ENCODE assay signal across 12 cellular contexts in the genomic region with DNA sequence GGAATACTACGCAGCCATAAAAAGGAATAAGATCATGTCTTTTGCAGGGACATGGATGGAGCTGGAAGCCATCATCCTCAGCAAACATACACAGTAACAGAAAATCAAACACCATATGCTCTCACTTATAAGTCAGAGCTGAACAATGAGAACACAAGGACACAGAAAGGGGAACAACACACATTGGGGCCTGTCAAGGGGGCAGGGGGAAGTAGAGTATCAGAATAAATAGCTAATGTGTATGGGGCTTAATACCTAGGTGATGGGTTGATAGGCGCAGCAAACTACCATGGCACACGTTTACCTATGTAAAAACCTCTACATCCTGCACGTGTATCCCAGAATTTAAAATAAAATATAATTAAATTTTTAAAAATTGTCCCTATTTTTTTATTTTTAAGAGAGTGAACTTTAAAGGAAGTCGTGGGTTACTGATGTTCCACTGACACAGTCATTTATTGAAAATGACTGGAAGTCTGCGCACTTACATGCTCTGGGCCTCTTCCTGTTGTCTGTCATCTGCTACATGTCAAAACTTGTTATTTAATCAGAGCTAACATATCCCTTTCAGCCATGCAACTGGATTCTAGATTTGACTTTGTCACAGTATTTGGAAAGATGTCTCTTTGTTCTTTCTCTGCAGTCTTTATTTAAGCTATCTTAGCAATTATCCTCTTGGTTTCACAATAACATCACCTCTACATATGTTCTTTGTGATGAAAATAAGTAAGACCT.
DNase-seq lines count a peak whose midpoint lies in the region; ATAC-seq and TF ChIP-seq lines count a peak whose summit lies in the region.
"Had no signal": no experiment of that assay in that cellular context is flagged by ENCODE, and none has a peak within 500 bp of the region (broad histone marks: within the 10 kb centered on the region; RNA-seq: fewer than 3 reads in every experiment).

No MANE protein-coding gene starts in this region.

- no peak for TF ChIP-seq CTCF in left lung (IDR thresholded peaks at IDR 0.05)

- H3K36me3 ChIP-seq in neuronal stem cell (replicated peaks in 1 of 2; ENCODE audit: control insufficient read depth in 2 of 2, insufficient read depth in 2 of 2, low read length in 2 of 2) (no peaks in the 10 kb centered on the region), left lung (no peaks in the 10 kb centered on the region)
- H3K36me3 ChIP-seq: thyroid gland, WERI-Rb-1 had no signal

- H3K27ac ChIP-seq in neuronal stem cell (replicated peaks; ENCODE audit: low read length) (no peak overlapping the region), left lung (no peak overlapping the region)
- H3K27ac ChIP-seq: thyroid gland, WERI-Rb-1 had no signal

- no peak overlapping the region for H2BK15ac ChIP-seq in neuronal stem cell (ENCODE audit: low read length)

- no peaks in the 10 kb centered on the region for H3K27me3 Mint-ChIP-seq in activated T-helper 17 cell treated with anti-CD3 and anti-CD28 coated beads, Interleukin-2, amount 50 U/mL, for 72 hours

- no peak overlapping the region for H4K8ac ChIP-seq in neuronal stem cell (ENCODE audit: low read depth, low read length)

- no peaks in the 10 kb centered on the region for H3K36me3 Mint-ChIP-seq in activated T-helper 17 cell treated with anti-CD3 and anti-CD28 coated beads, Interleukin-2, amount 50 U/mL, for 72 hours (ENCODE audit: low read depth)

- no peak overlapping the region for H2AK5ac ChIP-seq in neuronal stem cell (ENCODE audit: low read depth, low read length)

- no peak overlapping the region for H3K4me2 ChIP-seq in neuronal stem cell (ENCODE audit: insufficient read depth, low read length, poor library complexity, severe bottlenecking)

- H2AFZ ChIP-seq in neuronal stem cell (ENCODE audit: low read length) = no peak overlapping the region

- H3K9me3 ChIP-seq in neuronal stem cell (replicated peaks in 1 of 2; ENCODE audit: control insufficient read depth in 2 of 2, insufficient read depth in 1 of 2, low read depth in 1 of 2, low read length in 2 of 2) = no peaks in the 10 kb centered on the region
- H3K9me3 ChIP-seq in left lung = peaks cover 0 to 5% of the 10 kb centered on the region in 2 donors
- H3K9me3 ChIP-seq: mucosa of descending colon, thyroid gland had no signal

- H3K27me3 ChIP-seq in neuronal stem cell (ENCODE audit: control insufficient read depth in 3 of 3, insufficient read depth in 3 of 3, low read depth in 1 of 3, low read length in 3 of 3) (no peaks in the 10 kb centered on the region), left lung (no peaks in the 10 kb centered on the region)
- H3K27me3 ChIP-seq: thyroid gland had no signal

- ATAC-seq in GM18499 (IDR thresholded peaks at IDR 0.05; ENCODE audit: insufficient read depth, unreplicated experiment) (peak; percentile 73), GM21367 (IDR thresholded peaks at IDR 0.05; ENCODE audit: unreplicated experiment) (peak; percentile 77), HG03439 (IDR thresholded peaks at IDR 0.05; ENCODE audit: unreplicated experiment) (peak; percentile 76), left lung (no peak)
- peak; percentile 21 for ATAC-seq in activated T-helper 17 cell treated with anti-CD3 and anti-CD28 coated beads, Interleukin-2, amount 50 U/mL, for 72 hours (replicated peaks)
- ATAC-seq: mucosa of descending colon had no signal

- H2BK5ac ChIP-seq in neuronal stem cell (ENCODE audit: low read length) = no peak overlapping the region

- no peak overlapping the region for H2BK120ac ChIP-seq in neuronal stem cell (ENCODE audit: low read depth, low read length)

- no peak overlapping the region for H3K4me3 Mint-ChIP-seq in activated T-helper 17 cell treated with anti-CD3 and anti-CD28 coated beads, Interleukin-2, amount 50 U/mL, for 72 hours

- H3K9me3 Mint-ChIP-seq in activated T-helper 17 cell treated with anti-CD3 and anti-CD28 coated beads, Interleukin-2, amount 50 U/mL, for 72 hours = no peaks in the 10 kb centered on the region

- H4K91ac ChIP-seq in neuronal stem cell (ENCODE audit: low read depth, low read length, poor library complexity) = no peak overlapping the region

- no peaks in the 10 kb centered on the region for H3K4me1 Mint-ChIP-seq in activated T-helper 17 cell treated with anti-CD3 and anti-CD28 coated beads, Interleukin-2, amount 50 U/mL, for 72 hours

- no peaks in the 10 kb centered on the region for H3K79me1 ChIP-seq in neuronal stem cell (ENCODE audit: low read depth, low read length)

- intact Hi-C loops in left lung (cut with DNase I) = no loop called here

- H3K9ac ChIP-seq in neuronal stem cell (ENCODE audit: low read depth, low read length, poor library complexity) = no peak overlapping the region

- no peak overlapping the region for H2BK12ac ChIP-seq in neuronal stem cell (ENCODE audit: low read length)

- H3K27ac Mint-ChIP-seq in activated T-helper 17 cell treated with anti-CD3 and anti-CD28 coated beads, Interleukin-2, amount 50 U/mL, for 72 hours = no peak overlapping the region

- H3K4ac ChIP-seq in neuronal stem cell (ENCODE audit: low read length) = no peak overlapping the region

- H3K18ac ChIP-seq in neuronal stem cell (ENCODE audit: low read length) = no peak overlapping the region

- H3K4me3 ChIP-seq in neuronal stem cell (ENCODE audit: low read length in 2 of 2) = no peak overlapping the region
- H3K4me3 ChIP-seq in left lung = no peak overlapping the region
- H3K4me3 ChIP-seq: mucosa of descending colon, thyroid gland had no signal

- no CpG with 5 or more reads among the region's 6 CpGs for WGBS in neuronal stem cell (ENCODE audit: extremely low coverage in 2 of 2, insufficient read length in 2 of 2, insufficient replicate concordance in 1 of 2), 2 donors

- H3K14ac ChIP-seq in neuronal stem cell (ENCODE audit: low read length) = no peak overlapping the region

- no peak overlapping the region for H3K23ac ChIP-seq in neuronal stem cell (ENCODE audit: low read depth, low read length, poor library complexity)

- no peaks in the 10 kb centered on the region for H3K4me1 ChIP-seq in neuronal stem cell (ENCODE audit: control insufficient read depth in 2 of 2, insufficient read depth in 1 of 2, low read depth in 1 of 2, low read length in 2 of 2)
- H3K4me1 ChIP-seq in left lung = no peaks in the 10 kb centered on the region
- H3K4me1 ChIP-seq: thyroid gland had no signal

- DNase-seq in neuronal stem cell (ENCODE audit: low spot score) = no peak
- no peak for DNase-seq in left lung
- no peak for DNase-seq in NK-92 (lab: John Stamatoyannopoulos, UW; ENCODE audit: unreplicated experiment)
- no peak for DNase-seq in NCI-H446 treated with DMSO at 0.1 percent for 48 hours (lab: John Stamatoyannopoulos, UW)
- DNase-seq: activated T-cell treated with anti-CD3 and anti-CD28 coated beads, Interleukin-2, amount 50 U/mL, for 1 hour; mucosa of descending colon; WERI-Rb-1 had no signal
